36 cellular contexts compared by ENCODE assay signal in genomic region chr4:7303561-7303960, GRCh38.
"Had no signal": no experiment of that assay in that cellular context is flagged by ENCODE, and none has a peak within 500 bp of the region (broad histone marks: within the 10 kb centered on the region; RNA-seq: fewer than 3 reads in every experiment).

No MANE protein-coding gene starts in this region.

- H3K27ac Mint-ChIP-seq: activated B cell treated with CpG ODN at 0.5 μM for 24 hours; activated CD8-positive, alpha-beta memory T cell treated with anti-CD3 and anti-CD28 coated beads, Interleukin-2, amount 10 ng/mL, durations not matched to agents 7 days and 5 days; activated CD8-positive, alpha-beta T cell treated with anti-CD3 and anti-CD28 coated beads for 36 hours; activated naive CD4-positive, alpha-beta T cell treated with anti-CD3 and anti-CD28 coated beads for 36 hours; activated naive CD4-positive, alpha-beta T cell treated with anti-CD3 and anti-CD28 coated beads, Interleukin-2, amount 50 U/mL, for 24 hours; activated naive CD8-positive, alpha-beta T cell treated with anti-CD3 and anti-CD28 coated beads for 36 hours; activated naive CD8-positive, alpha-beta T cell treated with anti-CD3 and anti-CD28 coated beads, Interleukin-2, amount 50 U/mL, for 24 hours; activated T-helper 1 cell treated with anti-CD3 and anti-CD28 coated beads, Interleukin-12 subunit alpha, Interleukin-12 subunit beta, Interleukin-2, Interleukin-4 antibody, amounts not matched to agents 30 ng/mL and 10 ng/mL and 1 ng/mL, durations not matched to agents 14 hours and 24 hours and 36 hours; activated T-helper 2 cell treated with anti-CD3 and anti-CD28 coated beads, Interferon-gamma antibody, Interleukin-2, Interleukin-4, amounts not matched to agents 10 μg/mL and 5 μg/mL and 100 μg/mL, durations not matched to agents 14 hours and 24 hours and 36 hours; dendritic cell treated with granulocyte-macrophage colony-stimulating factor and Interleukin-4, amounts not matched to agents 40 ng/mL and 50 ng/mL, for 4 days; endodermal cell; T-helper 17 cell; T-helper 2 cell treated with Interferon-gamma antibody and Interleukin-4, amounts not matched to agents 5 μg/mL and 100 μg/mL, for 36 hours had no signal

- H3K27ac ChIP-seq: adrenal gland, body of pancreas, breast epithelium, cardiac muscle cell, coronary artery, WERI-Rb-1 had no signal

- H3K4me1 Mint-ChIP-seq: activated B cell treated with CpG ODN at 0.5 μM for 24 hours; activated CD8-positive, alpha-beta memory T cell treated with anti-CD3 and anti-CD28 coated beads, Interleukin-2, amount 10 ng/mL, durations not matched to agents 7 days and 5 days; activated naive CD4-positive, alpha-beta T cell treated with anti-CD3 and anti-CD28 coated beads, Interleukin-2, amount 50 U/mL, for 24 hours; activated naive CD8-positive, alpha-beta T cell treated with anti-CD3 and anti-CD28 coated beads for 36 hours; activated naive CD8-positive, alpha-beta T cell treated with anti-CD3 and anti-CD28 coated beads, Interleukin-2, amount 50 U/mL, for 24 hours had no signal

- H3K36me3 ChIP-seq: adrenal gland, breast epithelium, cardiac muscle cell had no signal

- H3K4me3 ChIP-seq: adrenal gland, body of pancreas, breast epithelium, cardiac muscle cell, coronary artery, dorsolateral prefrontal cortex had no signal

- DNase-seq: activated B cell treated with CpG ODN at 0.5 μM for 24 hours; activated CD4-positive, alpha-beta T cell treated with anti-CD3 and anti-CD28 coated beads for 48 hours; activated CD4-positive, alpha-beta T cell treated with anti-CD3 and anti-CD28 coated beads, Interleukin-2, amount 50 U/mL, for 1 hour; activated CD4-positive, alpha-beta T cell treated with anti-CD3 and anti-CD28 coated beads, Interleukin-2, amount 50 U/mL, for 48 hours; activated CD8-positive, alpha-beta memory T cell treated with anti-CD3 and anti-CD28 coated beads, Interleukin-2, amount 10 ng/mL, durations not matched to agents 7 days and 5 days; activated CD8-positive, alpha-beta memory T cell treated with anti-CD3 and anti-CD28 coated beads, Interleukin-2, amount 50 U/mL, for 4 hours; activated CD8-positive, alpha-beta T cell treated with anti-CD3 and anti-CD28 coated beads for 36 hours; activated effector memory CD4-positive, alpha-beta T cell treated with anti-CD3 and anti-CD28 coated beads, Interleukin-2, amount 50 U/mL, for 16 hours; activated naive CD4-positive, alpha-beta T cell treated with anti-CD3 and anti-CD28 coated beads for 36 hours; activated naive CD8-positive, alpha-beta T cell treated with anti-CD3 and anti-CD28 coated beads for 36 hours; activated naive CD8-positive, alpha-beta T cell treated with anti-CD3 and anti-CD28 coated beads, Interleukin-2, amount 50 U/mL, for 24 hours; activated T-cell treated with anti-CD3 and anti-CD28 coated beads, Interleukin-2, amount 50 U/mL, for 1 hour; activated T-cell treated with anti-CD3 and anti-CD28 coated beads, Interleukin-2, amount 50 U/mL, for 48 hours; adrenal gland; amygdala; body of pancreas; central memory CD4-positive, alpha-beta T cell; cerebellar nuclear complex; dorsolateral prefrontal cortex; effector memory CD4-positive, alpha-beta T cell; endodermal cell; foreskin fibroblast; T-helper 1 cell; T-helper 17 cell; T1000; WERI-Rb-1 had no signal

- H3K4me3 Mint-ChIP-seq: activated B cell treated with CpG ODN at 0.5 μM for 24 hours; activated CD8-positive, alpha-beta memory T cell treated with anti-CD3 and anti-CD28 coated beads, Interleukin-2, amount 10 ng/mL, durations not matched to agents 7 days and 5 days; activated CD8-positive, alpha-beta T cell treated with anti-CD3 and anti-CD28 coated beads for 36 hours; activated naive CD4-positive, alpha-beta T cell treated with anti-CD3 and anti-CD28 coated beads for 36 hours; activated naive CD4-positive, alpha-beta T cell treated with anti-CD3 and anti-CD28 coated beads, Interleukin-2, amount 50 U/mL, for 24 hours; activated naive CD8-positive, alpha-beta T cell treated with anti-CD3 and anti-CD28 coated beads for 36 hours; activated naive CD8-positive, alpha-beta T cell treated with anti-CD3 and anti-CD28 coated beads, Interleukin-2, amount 50 U/mL, for 24 hours; activated T-helper 1 cell treated with anti-CD3 and anti-CD28 coated beads, Interleukin-12 subunit alpha, Interleukin-12 subunit beta, Interleukin-2, Interleukin-4 antibody, amounts not matched to agents 30 ng/mL and 10 ng/mL and 1 ng/mL, durations not matched to agents 14 hours and 24 hours and 36 hours; dendritic cell treated with granulocyte-macrophage colony-stimulating factor and Interleukin-4, amounts not matched to agents 40 ng/mL and 50 ng/mL, for 4 days; endodermal cell; T-helper 17 cell; T-helper 2 cell treated with Interferon-gamma antibody and Interleukin-4, amounts not matched to agents 5 μg/mL and 100 μg/mL, for 36 hours had no signal

- H3K9me3 ChIP-seq: adrenal gland, body of pancreas, breast epithelium had no signal

- ATAC-seq: activated CD4-positive, CD25-positive, alpha-beta regulatory T cell treated with anti-CD3 and anti-CD28 coated beads, Interleukin-2, amount 50 U/mL, for 24 hours; activated CD8-positive, alpha-beta memory T cell treated with anti-CD3 and anti-CD28 coated beads, Interleukin-2, amount 10 ng/mL, durations not matched to agents 7 days and 5 days; activated CD8-positive, alpha-beta T cell treated with anti-CD3 and anti-CD28 coated beads for 36 hours; activated naive CD8-positive, alpha-beta T cell treated with anti-CD3 and anti-CD28 coated beads, Interleukin-2, amount 50 U/mL, for 24 hours; body of pancreas; esophagus mucosa; T-helper 17 cell had no signal

- H3K9me3 Mint-ChIP-seq: activated B cell treated with CpG ODN at 0.5 μM for 24 hours; activated CD8-positive, alpha-beta T cell treated with anti-CD3 and anti-CD28 coated beads for 36 hours; activated naive CD4-positive, alpha-beta T cell treated with anti-CD3 and anti-CD28 coated beads for 36 hours; activated naive CD4-positive, alpha-beta T cell treated with anti-CD3 and anti-CD28 coated beads, Interleukin-2, amount 50 U/mL, for 24 hours; activated naive CD8-positive, alpha-beta T cell treated with anti-CD3 and anti-CD28 coated beads for 36 hours; activated naive CD8-positive, alpha-beta T cell treated with anti-CD3 and anti-CD28 coated beads, Interleukin-2, amount 50 U/mL, for 24 hours; activated T-helper 1 cell treated with anti-CD3 and anti-CD28 coated beads, Interleukin-12 subunit alpha, Interleukin-12 subunit beta, Interleukin-2, Interleukin-4 antibody, amounts not matched to agents 30 ng/mL and 10 ng/mL and 1 ng/mL, durations not matched to agents 14 hours and 24 hours and 36 hours; activated T-helper 2 cell treated with anti-CD3 and anti-CD28 coated beads, Interferon-gamma antibody, Interleukin-2, Interleukin-4, amounts not matched to agents 10 μg/mL and 5 μg/mL and 100 μg/mL, durations not matched to agents 14 hours and 24 hours and 36 hours; dendritic cell treated with granulocyte-macrophage colony-stimulating factor and Interleukin-4, amounts not matched to agents 40 ng/mL and 50 ng/mL, for 4 days; endodermal cell; T-helper 2 cell treated with Interferon-gamma antibody and Interleukin-4, amounts not matched to agents 5 μg/mL and 100 μg/mL, for 36 hours had no signal

- H3K36me3 Mint-ChIP-seq: activated CD8-positive, alpha-beta memory T cell treated with anti-CD3 and anti-CD28 coated beads, Interleukin-2, amount 10 ng/mL, durations not matched to agents 7 days and 5 days; activated naive CD4-positive, alpha-beta T cell treated with anti-CD3 and anti-CD28 coated beads, Interleukin-2, amount 50 U/mL, for 24 hours; activated naive CD8-positive, alpha-beta T cell treated with anti-CD3 and anti-CD28 coated beads for 36 hours had no signal

- H3K27me3 ChIP-seq: adrenal gland, cardiac muscle cell had no signal

- H3K4me1 ChIP-seq: adrenal gland, body of pancreas, breast epithelium had no signal
